ENCODE assay signal across 2 cellular contexts in the genomic region with DNA sequence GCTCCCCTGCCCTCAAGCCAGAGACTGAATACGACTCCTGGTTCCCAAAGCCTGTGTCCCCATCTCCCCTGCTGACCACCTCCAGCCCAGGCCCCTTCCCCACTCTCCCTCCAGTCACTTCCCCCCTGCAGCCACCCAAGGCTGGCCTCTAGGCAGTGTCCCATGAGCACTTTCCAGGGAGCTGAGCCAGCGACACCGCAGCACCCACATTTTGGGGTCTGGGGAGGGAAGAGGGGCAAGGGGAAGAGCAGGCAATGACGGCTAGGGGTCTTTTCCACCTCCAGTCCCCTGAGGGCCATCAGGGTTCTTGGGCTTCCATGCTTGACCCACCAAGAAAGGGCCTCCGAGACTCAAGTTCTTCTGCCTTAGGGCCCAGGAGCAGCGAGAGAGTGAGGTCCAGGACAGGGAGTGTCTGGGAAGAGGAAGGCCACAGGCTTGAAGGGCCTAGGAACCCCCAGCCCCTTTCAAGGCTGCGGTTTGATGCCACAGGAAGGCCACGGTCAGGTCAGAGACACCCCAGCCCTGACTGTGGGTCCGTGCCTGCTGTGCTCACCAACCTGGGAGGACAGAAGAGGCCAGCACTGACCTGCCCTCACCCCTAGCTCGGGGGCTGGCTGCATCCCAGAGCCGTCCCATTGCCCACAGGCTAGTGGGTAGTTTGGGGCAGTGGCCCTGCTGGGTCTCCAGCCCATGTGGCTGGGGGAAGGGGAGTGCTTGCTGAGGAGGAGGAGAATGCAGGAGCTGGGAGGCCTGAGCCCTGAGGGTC.
TF ChIP-seq lines count a peak whose summit lies in the region.

No MANE protein-coding gene starts in this region.

TF ChIP-seq in K562, 482 proteins besides CTCF, POLR2A, EP300 and RAD21 (continues in another document):
- TF ChIP-seq, protein P1, sequence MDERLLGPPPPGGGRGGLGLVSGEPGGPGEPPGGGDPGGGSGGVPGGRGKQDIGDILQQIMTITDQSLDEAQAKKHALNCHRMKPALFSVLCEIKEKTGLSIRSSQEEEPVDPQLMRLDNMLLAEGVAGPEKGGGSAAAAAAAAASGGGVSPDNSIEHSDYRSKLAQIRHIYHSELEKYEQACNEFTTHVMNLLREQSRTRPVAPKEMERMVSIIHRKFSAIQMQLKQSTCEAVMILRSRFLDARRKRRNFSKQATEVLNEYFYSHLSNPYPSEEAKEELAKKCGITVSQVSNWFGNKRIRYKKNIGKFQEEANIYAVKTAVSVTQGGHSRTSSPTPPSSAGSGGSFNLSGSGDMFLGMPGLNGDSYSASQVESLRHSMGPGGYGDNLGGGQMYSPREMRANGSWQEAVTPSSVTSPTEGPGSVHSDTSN (CRISPR knock-in tag; IDR thresholded peaks at IDR 0.05; ENCODE audit: low read depth), result 0 out of 2 replicates have a peak, but pooled peaks have one; percentile 4
- TF ChIP-seq, protein P1 (tag; conservative IDR thresholded peaks at IDR 0.05; ENCODE audit: low read depth), result no peak
- TF ChIP-seq, protein P2, sequence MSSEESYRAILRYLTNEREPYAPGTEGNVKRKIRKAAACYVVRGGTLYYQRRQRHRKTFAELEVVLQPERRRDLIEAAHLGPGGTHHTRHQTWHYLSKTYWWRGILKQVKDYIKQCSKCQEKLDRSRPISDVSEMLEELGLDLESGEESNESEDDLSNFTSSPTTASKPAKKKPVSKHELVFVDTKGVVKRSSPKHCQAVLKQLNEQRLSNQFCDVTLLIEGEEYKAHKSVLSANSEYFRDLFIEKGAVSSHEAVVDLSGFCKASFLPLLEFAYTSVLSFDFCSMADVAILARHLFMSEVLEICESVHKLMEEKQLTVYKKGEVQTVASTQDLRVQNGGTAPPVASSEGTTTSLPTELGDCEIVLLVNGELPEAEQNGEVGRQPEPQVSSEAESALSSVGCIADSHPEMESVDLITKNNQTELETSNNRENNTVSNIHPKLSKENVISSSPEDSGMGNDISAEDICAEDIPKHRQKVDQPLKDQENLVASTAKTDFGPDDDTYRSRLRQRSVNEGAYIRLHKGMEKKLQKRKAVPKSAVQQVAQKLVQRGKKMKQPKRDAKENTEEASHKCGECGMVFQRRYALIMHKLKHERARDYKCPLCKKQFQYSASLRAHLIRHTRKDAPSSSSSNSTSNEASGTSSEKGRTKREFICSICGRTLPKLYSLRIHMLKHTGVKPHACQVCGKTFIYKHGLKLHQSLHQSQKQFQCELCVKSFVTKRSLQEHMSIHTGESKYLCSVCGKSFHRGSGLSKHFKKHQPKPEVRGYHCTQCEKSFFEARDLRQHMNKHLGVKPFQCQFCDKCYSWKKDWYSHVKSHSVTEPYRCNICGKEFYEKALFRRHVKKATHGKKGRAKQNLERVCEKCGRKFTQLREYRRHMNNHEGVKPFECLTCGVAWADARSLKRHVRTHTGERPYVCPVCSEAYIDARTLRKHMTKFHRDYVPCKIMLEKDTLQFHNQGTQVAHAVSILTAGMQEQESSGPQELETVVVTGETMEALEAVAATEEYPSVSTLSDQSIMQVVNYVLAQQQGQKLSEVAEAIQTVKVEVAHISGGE (CRISPR knock-in tag; IDR thresholded peaks at IDR 0.05), result no peak
- TF ChIP-seq SNRNP70 (optimal IDR thresholded peaks at IDR 0.05; ENCODE audit: low read depth, low read length) (no peak), ZNF197 (CRISPR knock-in tag; IDR thresholded peaks at IDR 0.05; ENCODE audit: low read depth) (no peak), SP2 (IDR thresholded peaks at IDR 0.05; ENCODE audit: extremely low read depth, low read depth, low read length, poor library complexity, severe bottlenecking) (no peak), NR1H2 (CRISPR knock-in tag; IDR thresholded peaks at IDR 0.05) (no peak), PHB2 (IDR thresholded peaks at IDR 0.05; ENCODE audit: low read depth) (no peak), EP400 (IDR thresholded peaks at IDR 0.05) (no peak), TEAD1 (CRISPR knock-in tag; IDR thresholded peaks at IDR 0.05) (no peak), PTBP1 (IDR thresholded peaks at IDR 0.05; ENCODE audit: low read depth, low read length) (no peak), ZBTB7A (IDR thresholded peaks at IDR 0.05; ENCODE audit: borderline replicate concordance, control insufficient read depth, low read depth, low read length) (0 out of 2 replicates have a peak, but pooled peaks have one; percentile 37), ZNF253 (CRISPR knock-in tag; conservative IDR thresholded peaks at IDR 0.05) (no peak), ZNF695 (CRISPR knock-in tag; IDR thresholded peaks at IDR 0.05) (no peak), ZNF41 (CRISPR knock-in tag; conservative IDR thresholded peaks at IDR 0.05) (no peak), YY1 (IDR thresholded peaks at IDR 0.05; ENCODE audit: borderline replicate concordance in 1 of 3, control insufficient read depth in 1 of 3, extremely low read depth in 1 of 3, insufficient read depth in 3 of 3, insufficient read length in 1 of 3, insufficient replicate concordance in 2 of 3, low read depth in 1 of 3, low read length in 2 of 3) (peak in 1 of 3 experiments; percentile 2), TARDBP (IDR thresholded peaks at IDR 0.05) (no peak), ZNF212 (CRISPR knock-in tag; IDR thresholded peaks at IDR 0.05) (no peak), SPI1 (IDR thresholded peaks at IDR 0.05; ENCODE audit: borderline replicate concordance, low read depth, low read length) (0 out of 2 replicates have a peak, but pooled peaks have one; percentile 35), SNIP1 (IDR thresholded peaks at IDR 0.05; ENCODE audit: low read depth) (no peak)
- TF ChIP-seq, protein P3, sequence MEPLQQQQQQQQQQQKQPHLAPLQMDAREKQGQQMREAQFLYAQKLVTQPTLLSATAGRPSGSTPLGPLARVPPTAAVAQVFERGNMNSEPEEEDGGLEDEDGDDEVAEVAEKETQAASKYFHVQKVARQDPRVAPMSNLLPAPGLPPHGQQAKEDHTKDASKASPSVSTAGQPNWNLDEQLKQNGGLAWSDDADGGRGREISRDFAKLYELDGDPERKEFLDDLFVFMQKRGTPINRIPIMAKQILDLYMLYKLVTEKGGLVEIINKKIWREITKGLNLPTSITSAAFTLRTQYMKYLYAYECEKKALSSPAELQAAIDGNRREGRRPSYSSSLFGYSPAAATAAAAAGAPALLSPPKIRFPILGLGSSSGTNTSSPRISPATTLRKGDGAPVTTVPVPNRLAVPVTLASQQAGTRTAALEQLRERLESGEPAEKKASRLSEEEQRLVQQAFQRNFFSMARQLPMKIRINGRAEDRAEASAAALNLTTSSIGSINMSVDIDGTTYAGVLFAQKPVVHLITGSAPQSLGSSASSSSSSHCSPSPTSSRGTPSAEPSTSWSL (CRISPR knock-in tag; IDR thresholded peaks at IDR 0.05; ENCODE audit: borderline replicate concordance), result no peak

TF ChIP-seq in SK-N-SH treated with all-trans-retinoic acid at 6 μM for 48 hours, 23 proteins besides CTCF, POLR2A, EP300 and RAD21 (continued from another document):
- TF ChIP-seq GLIS3 (CRISPR knock-in tag; IDR thresholded peaks at IDR 0.05) (no peak), RARB (CRISPR knock-in tag; IDR thresholded peaks at IDR 0.05) (no peak), SNAI2 (CRISPR knock-in tag; IDR thresholded peaks at IDR 0.05) (no peak), ZFP3 (CRISPR knock-in tag; IDR thresholded peaks at IDR 0.05) (no peak), TOX (CRISPR knock-in tag; IDR thresholded peaks at IDR 0.05; ENCODE audit: borderline replicate concordance) (no peak), CSDC2 (CRISPR knock-in tag; IDR thresholded peaks at IDR 0.05) (no peak), ISL1 (CRISPR knock-in tag; IDR thresholded peaks at IDR 0.05) (no peak), ZNF8 (CRISPR knock-in tag; IDR thresholded peaks at IDR 0.05) (no peak), ESRRG (CRISPR knock-in tag; IDR thresholded peaks at IDR 0.05) (no peak), ZNF565 (CRISPR knock-in tag; conservative IDR thresholded peaks at IDR 0.05; ENCODE audit: low read depth) (no peak), ZFP30 (CRISPR knock-in tag; IDR thresholded peaks at IDR 0.05) (no peak)
- TF ChIP-seq, protein P4, sequence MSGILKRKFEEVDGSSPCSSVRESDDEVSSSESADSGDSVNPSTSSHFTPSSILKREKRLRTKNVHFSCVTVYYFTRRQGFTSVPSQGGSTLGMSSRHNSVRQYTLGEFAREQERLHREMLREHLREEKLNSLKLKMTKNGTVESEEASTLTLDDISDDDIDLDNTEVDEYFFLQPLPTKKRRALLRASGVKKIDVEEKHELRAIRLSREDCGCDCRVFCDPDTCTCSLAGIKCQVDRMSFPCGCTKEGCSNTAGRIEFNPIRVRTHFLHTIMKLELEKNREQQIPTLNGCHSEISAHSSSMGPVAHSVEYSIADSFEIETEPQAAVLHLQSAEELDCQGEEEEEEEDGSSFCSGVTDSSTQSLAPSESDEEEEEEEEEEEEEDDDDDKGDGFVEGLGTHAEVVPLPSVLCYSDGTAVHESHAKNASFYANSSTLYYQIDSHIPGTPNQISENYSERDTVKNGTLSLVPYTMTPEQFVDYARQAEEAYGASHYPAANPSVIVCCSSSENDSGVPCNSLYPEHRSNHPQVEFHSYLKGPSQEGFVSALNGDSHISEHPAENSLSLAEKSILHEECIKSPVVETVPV (CRISPR knock-in tag; IDR thresholded peaks at IDR 0.05), result no peak
- TF ChIP-seq, protein P5, sequence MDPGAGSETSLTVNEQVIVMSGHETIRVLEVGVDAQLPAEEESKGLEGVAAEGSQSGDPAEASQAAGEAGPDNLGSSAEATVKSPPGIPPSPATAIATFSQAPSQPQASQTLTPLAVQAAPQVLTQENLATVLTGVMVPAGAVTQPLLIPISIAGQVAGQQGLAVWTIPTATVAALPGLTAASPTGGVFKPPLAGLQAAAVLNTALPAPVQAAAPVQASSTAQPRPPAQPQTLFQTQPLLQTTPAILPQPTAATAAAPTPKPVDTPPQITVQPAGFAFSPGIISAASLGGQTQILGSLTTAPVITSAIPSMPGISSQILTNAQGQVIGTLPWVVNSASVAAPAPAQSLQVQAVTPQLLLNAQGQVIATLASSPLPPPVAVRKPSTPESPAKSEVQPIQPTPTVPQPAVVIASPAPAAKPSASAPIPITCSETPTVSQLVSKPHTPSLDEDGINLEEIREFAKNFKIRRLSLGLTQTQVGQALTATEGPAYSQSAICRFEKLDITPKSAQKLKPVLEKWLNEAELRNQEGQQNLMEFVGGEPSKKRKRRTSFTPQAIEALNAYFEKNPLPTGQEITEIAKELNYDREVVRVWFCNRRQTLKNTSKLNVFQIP (CRISPR knock-in tag; IDR thresholded peaks at IDR 0.05; ENCODE audit: borderline replicate concordance, low read depth), result no peak
- TF ChIP-seq, protein P6, sequence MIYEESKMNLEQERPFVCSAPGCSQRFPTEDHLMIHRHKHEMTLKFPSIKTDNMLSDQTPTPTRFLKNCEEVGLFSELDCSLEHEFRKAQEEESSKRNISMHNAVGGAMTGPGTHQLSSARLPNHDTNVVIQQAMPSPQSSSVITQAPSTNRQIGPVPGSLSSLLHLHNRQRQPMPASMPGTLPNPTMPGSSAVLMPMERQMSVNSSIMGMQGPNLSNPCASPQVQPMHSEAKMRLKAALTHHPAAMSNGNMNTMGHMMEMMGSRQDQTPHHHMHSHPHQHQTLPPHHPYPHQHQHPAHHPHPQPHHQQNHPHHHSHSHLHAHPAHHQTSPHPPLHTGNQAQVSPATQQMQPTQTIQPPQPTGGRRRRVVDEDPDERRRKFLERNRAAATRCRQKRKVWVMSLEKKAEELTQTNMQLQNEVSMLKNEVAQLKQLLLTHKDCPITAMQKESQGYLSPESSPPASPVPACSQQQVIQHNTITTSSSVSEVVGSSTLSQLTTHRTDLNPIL (CRISPR knock-in tag; IDR thresholded peaks at IDR 0.05; ENCODE audit: low read depth), result no peak
